15 cellular contexts compared by ENCODE assay signal in the genomic region with DNA sequence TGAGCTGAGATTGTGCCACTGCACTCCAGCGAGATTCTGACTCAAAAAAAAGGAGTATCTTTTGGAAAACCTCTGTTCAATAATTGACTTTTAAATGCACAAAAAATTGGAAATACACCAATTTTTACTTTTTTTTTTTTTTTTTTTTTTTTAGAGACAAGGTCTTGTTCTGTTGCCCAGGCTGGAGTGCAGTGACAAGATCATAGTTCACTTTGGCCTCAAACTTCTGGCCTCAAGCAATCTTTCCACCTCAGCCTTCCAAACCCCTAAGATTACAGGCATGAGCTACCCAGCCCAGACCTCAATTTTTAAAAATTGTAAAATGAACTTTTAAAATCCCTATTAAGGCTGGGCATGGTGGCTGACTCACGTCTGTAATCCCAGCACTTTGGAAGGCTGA. TPM values are rescaled to one million over a fixed set of nuclear protein-coding genes. Genes with fewer than 3 reads are reported as not detected.
A peak's percentile ranks its signal among the peaks of the same experiment; 100 is the strongest.
DNase-seq lines count a peak whose midpoint lies in the region; ATAC-seq, FAIRE-seq and TF ChIP-seq lines count a peak whose summit lies in the region.
"Had no signal": no experiment of that assay in that cellular context is flagged by ENCODE, and none has a peak within 500 bp of the region (broad histone marks: within the 10 kb centered on the region; RNA-seq: fewer than 3 reads in every experiment).

No MANE protein-coding gene starts in this region.

- H3K27ac ChIP-seq in PC-9: peak overlapping the region; percentile 92
- peak overlapping the region in 3 of 5 donors; percentile 21 to 78 (median 64) for H3K27ac ChIP-seq in adrenal gland
- peak overlapping the region; percentile 88 for H3K27ac ChIP-seq in hepatocyte
- H3K27ac ChIP-seq in pancreas: peak overlapping the region; percentile 67 to 79 (median 70)

- POLR2A ChIA-PET in PC-9 (lab: Charles Lee; ENCODE audit: unreplicated experiment): interaction anchor here (0.7 kb wide), 1 partner anchor 10 kb away, joined by 3 read pairs; no protein-coding TSS in a partner anchor

- H3K79me2 ChIP-seq in PC-9 (ENCODE audit: low read depth) (no peaks in the 10 kb centered on the region), hepatocyte (no peaks in the 10 kb centered on the region)

- 53 to 59% (median 57%) methylated on average over 2 of the region's 2 CpGs for WGBS in adrenal gland, 4 donors
- WGBS in hepatocyte (ENCODE audit: low lambda C conversion rate, missing lambda C conversion rate): 89% methylated on average over 2 of the region's 2 CpGs
- WGBS in pancreas, 2 donors: 37 to 60% methylated on average over 2 of the region's 2 CpGs

- H3K4me1 ChIP-seq in PC-9 (replicated peaks; ENCODE audit: insufficient read depth) (peaks cover 97% of the 10 kb centered on the region), adrenal gland (replicated peaks in 1 of 2) (peaks cover 13 to 20% of the 10 kb centered on the region in 2 donors), hepatocyte (ENCODE audit: insufficient read depth) (peaks cover 59% of the 10 kb centered on the region), pancreas (peaks cover 17 to 24% (median 18%) of the 10 kb centered on the region in 3 donors)
- H3K4me1 ChIP-seq: HAP-1 had no signal

- H3K4me3 ChIP-seq in PC-9: no peak overlapping the region
- H3K4me3 ChIP-seq in adrenal gland: no peak overlapping the region
- H3K4me3 ChIP-seq in hepatocyte: no peak overlapping the region
- no peak overlapping the region for H3K4me3 ChIP-seq in pancreas
- H3K4me3 ChIP-seq: HAP-1 had no signal

- TF ChIP-seq POLR2A in adrenal gland (IDR thresholded peaks at IDR 0.05): no peak

- H3K36me3 ChIP-seq in PC-9 (ENCODE audit: low read depth): no peaks in the 10 kb centered on the region
- no peaks in the 10 kb centered on the region for H3K36me3 ChIP-seq in adrenal gland (replicated peaks in 1 of 2)
- H3K36me3 ChIP-seq in hepatocyte (replicated peaks; ENCODE audit: insufficient read depth, low read depth): no peaks in the 10 kb centered on the region
- H3K36me3 ChIP-seq in pancreas: no peaks in the 10 kb centered on the region
- H3K36me3 ChIP-seq: BE2C, HAP-1 had no signal

- peak overlapping the region; percentile 72 for H3K4me2 ChIP-seq in PC-9
- H3K4me2 ChIP-seq in hepatocyte: no peak overlapping the region

- no peaks in the 10 kb centered on the region for H3K27me3 ChIP-seq in PC-9 (ENCODE audit: insufficient read depth, low read depth)
- H3K27me3 ChIP-seq in adrenal gland: no peaks in the 10 kb centered on the region
- H3K27me3 ChIP-seq in hepatocyte: no peaks in the 10 kb centered on the region
- H3K27me3 ChIP-seq in pancreas: no peaks in the 10 kb centered on the region
- H3K27me3 ChIP-seq: BE2C had no signal

- no peaks in the 10 kb centered on the region for H3K9me3 ChIP-seq in PC-9 (ENCODE audit: insufficient read depth, low read depth)
- no peaks in the 10 kb centered on the region for H3K9me3 ChIP-seq in adrenal gland (replicated peaks in 1 of 3)
- no peaks in the 10 kb centered on the region for H3K9me3 ChIP-seq in hepatocyte (ENCODE audit: low read depth)
- H3K9me3 ChIP-seq in pancreas: no peaks in the 10 kb centered on the region
- H3K9me3 ChIP-seq: A549, BE2C, HAP-1 had no signal

- TF ChIP-seq CTCF in PC-9 (conservative IDR thresholded peaks at IDR 0.05) (no peak), adrenal gland (IDR thresholded peaks at IDR 0.05) (no peak), hepatocyte (IDR thresholded peaks at IDR 0.05; ENCODE audit: poor library complexity) (no peak), pancreas (IDR thresholded peaks at IDR 0.05) (no peak)

- H3K9me2 ChIP-seq in PC-9 (ENCODE audit: insufficient read depth) (no peaks in the 10 kb centered on the region), hepatocyte (replicated peaks; ENCODE audit: insufficient read depth) (no peaks in the 10 kb centered on the region)

- H4K20me1 ChIP-seq in PC-9 (ENCODE audit: insufficient read depth) (no peaks in the 10 kb centered on the region), hepatocyte (ENCODE audit: insufficient read depth, poor library complexity, severe bottlenecking) (no peaks in the 10 kb centered on the region)

- CTCF ChIA-PET in PC-9 (lab: Charles Lee): interaction anchor here (0.6 kb wide), 1 partner anchor 12 kb away, joined by 3 read pairs; no protein-coding TSS in a partner anchor

- DNase-seq in PC-9: no peak
- peak in 2 of 7 donors; percentile 18 to 52 for DNase-seq in adrenal gland
- no peak for DNase-seq in hepatocyte (ENCODE audit: low spot score)
- DNase-seq in pancreas: no peak
- no peak for DNase-seq in Kasumi-1 (lab: John Stamatoyannopoulos, UW)
- DNase-seq: DMS79, IMR-90 had no signal

- BruUV-seq in PC-9 (replicated peaks; lab: Mats Ljungman, UMichigan): no TSS peak

- H3F3A ChIP-seq in PC-9 (ENCODE audit: insufficient read depth, low read depth): peaks cover 72% of the 10 kb centered on the region

- H2AFZ ChIP-seq in PC-9 (no peak overlapping the region), hepatocyte (no peak overlapping the region)

- intact Hi-C loops in PC-9 (cut with micrococcal nuclease; ENCODE audit: unreplicated experiment): loop anchor here (1.0 kb wide), 1 partner anchor 127 kb away; no protein-coding TSS in a partner anchor
- intact Hi-C loops in adrenal gland (cut with DNase I): no loop called here
- intact Hi-C loops in pancreas (cut with DNase I): loop anchor here in 1 of 3 donors (5.0 kb wide), 1 partner anchor 67 kb away; a partner anchor contains a TSS

- ATAC-seq in pancreas (no peak), GM19452 (IDR thresholded peaks at IDR 0.05; ENCODE audit: unreplicated experiment) (no peak), HG03139 (IDR thresholded peaks at IDR 0.05; ENCODE audit: unreplicated experiment) (no peak)

- FAIRE-seq in pancreas (lab: Jason Lieb, UNC): no peak
- FAIRE-seq: A549, GM12891, H1 had no signal

RNA-seq across cellular contexts. Expression of a gene that starts 30.8 kb away (rescaled TPM):
- total RNA-seq in PC-9 (2021): 56.0 and 60.5 TPM in 2 replicates
- 1 to 10 TPM in 4 of 8 donors, under 1 TPM in 4; 0.18 to 2.2 (median 0.97) TPM for total RNA-seq in adrenal gland
- under 1 TPM; 0.08 to 0.97 (median 0.20) TPM for polyA plus RNA-seq in adrenal gland
- total RNA-seq in hepatocyte: 7.1 and 10.6 TPM in 2 replicates
- 4.9 and 5.3 TPM in 2 replicates for polyA plus RNA-seq in hepatocyte
- under 1 TPM in 5 of 6 donors, not detected in 1; 0.08 to 0.55 (median 0.32) TPM for total RNA-seq in pancreas
- under 1 TPM in 1 of 2 donors, not detected in 1; 0.05 TPM for polyA plus RNA-seq in pancreas
- total RNA-seq: CD4-positive, alpha-beta memory T cell had no signal
- polyA plus RNA-seq: CD4-positive, alpha-beta memory T cell had no signal
